1 cellular context compared by ENCODE assay signal in genomic region chr14:22976620-22977433, GRCh38.
TF ChIP-seq lines count a peak whose summit lies in the region.

No MANE protein-coding gene starts in this region.

TF ChIP-seq in A549, 52 proteins besides CTCF, POLR2A, EP300 and RAD21 (continued from another document):
- TF ChIP-seq CEBPB (IDR thresholded peaks at IDR 0.05) = peak; percentile 30 to 92; a peak in 2 of 4 replicates
